Comparison of ENCODE assay signal across 22 cellular contexts in the genomic region with DNA sequence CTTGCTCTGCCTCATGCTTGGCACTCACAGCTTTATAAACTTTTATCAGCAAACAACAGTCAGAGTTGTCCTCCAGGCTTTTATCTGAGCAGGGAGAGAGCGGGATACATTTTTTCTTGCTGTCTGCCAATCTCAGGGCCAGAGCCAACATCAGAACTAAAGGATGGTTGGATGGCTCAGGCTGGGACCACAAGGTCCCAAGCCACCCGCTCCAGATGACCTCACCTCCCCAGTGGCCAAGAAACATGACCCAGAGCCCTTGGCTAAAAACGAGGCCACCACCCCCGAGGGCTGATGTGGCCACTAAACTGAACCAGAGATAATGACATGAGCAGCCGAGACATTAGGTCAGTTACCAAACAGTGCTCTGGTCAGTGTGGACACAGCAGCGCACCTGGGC. TPM values are rescaled to one million over a fixed set of nuclear protein-coding genes. Genes with fewer than 3 reads are reported as not detected.
"Had no signal": no experiment of that assay in that cellular context is flagged by ENCODE, and none has a peak within 500 bp of the region (broad histone marks: within the 10 kb centered on the region; RNA-seq: fewer than 3 reads in every experiment).

No MANE protein-coding gene starts in this region.

- H3K36me3 ChIP-seq: esophagus muscularis mucosa, sigmoid colon, tibial artery had no signal

- H3K27me3 ChIP-seq: esophagus muscularis mucosa, hepatocyte, sigmoid colon, tibial artery had no signal

- H3K4me2 ChIP-seq: hepatocyte had no signal

- H3K27ac ChIP-seq: esophagus muscularis mucosa, hepatocyte, sigmoid colon, tibial artery had no signal

- H3K9me3 ChIP-seq: esophagus muscularis mucosa, sigmoid colon, tibial artery had no signal

- H2AFZ ChIP-seq: hepatocyte had no signal

- H3K4me1 ChIP-seq: tibial artery had no signal

- H3K4me3 ChIP-seq: esophagus muscularis mucosa, hepatocyte, lung, sigmoid colon, tibial artery had no signal

- DNase-seq: activated CD4-positive, alpha-beta memory T cell treated with anti-CD3 and anti-CD28 coated beads for 36 hours; activated CD4-positive, alpha-beta T cell treated with anti-CD3 and anti-CD28 coated beads for 4 hours; activated gamma-delta T cell treated with Interleukin-2 at 50 U/mL for 16 hours; activated T-cell treated with anti-CD3 and anti-CD28 coated beads for 4 hours; effector memory CD4-positive, alpha-beta T cell; left colon; sigmoid colon; stimulated activated naive CD4-positive, alpha-beta T cell; T-helper 2 cell; tibial artery had no signal

- ATAC-seq: activated naive CD4-positive, alpha-beta T cell treated with anti-CD3 and anti-CD28 coated beads, Interleukin-2, amount 50 U/mL, for 72 hours; left colon; WTC11 had no signal

RNA-seq across cellular contexts. Expression of gene SPATA12, which starts 18.8 kb away (rescaled TPM):
- total RNA-seq: activated CD4-positive, alpha-beta memory T cell treated with anti-CD3 and anti-CD28 coated beads for 36 hours; activated naive CD4-positive, alpha-beta T cell treated with anti-CD3 and anti-CD28 coated beads, Interleukin-2, amount 50 U/mL, for 72 hours; activated T-helper 1 cell treated with anti-CD3 and anti-CD28 coated beads, Interleukin-12 subunit alpha, Interleukin-12 subunit beta, Interleukin-2, Interleukin-4 antibody, amounts not matched to agents 30 ng/mL and 10 ng/mL and 1 ng/mL, durations not matched to agents 14 hours and 24 hours and 36 hours; chondrocyte; endothelial cell of umbilical vein; left colon; mesothelial cell of epicardium; neural crest cell; osteocyte; sigmoid colon; urinary bladder had no signal
